Comparison of ENCODE assay signal across 28 cellular contexts in genomic region chr6:36536873-36537547, GRCh38. TPM values are rescaled to one million over a fixed set of nuclear protein-coding genes. Genes with fewer than 3 reads are reported as not detected.
A peak's percentile ranks its signal among the peaks of the same experiment; 100 is the strongest.
DNase-seq lines count a peak whose midpoint lies in the region; ATAC-seq and TF ChIP-seq lines count a peak whose summit lies in the region.
"Had no signal": no experiment of that assay in that cellular context is flagged by ENCODE, and none has a peak within 500 bp of the region (broad histone marks: within the 10 kb centered on the region; RNA-seq: fewer than 3 reads in every experiment).

No MANE protein-coding gene starts in this region.

- no TSS peak for BruUV-seq in PC-3 (replicated peaks; lab: Mats Ljungman, UMichigan)

- H3K4me2 ChIP-seq in PC-3 (ENCODE audit: low read length): peak overlapping the region; percentile 28; the same call in 1 of the 2 replicates
- H3K4me2 ChIP-seq: BLaER1, GM23338 had no signal

- no peak for TF ChIP-seq CTCF in PC-3 (conservative IDR thresholded peaks at IDR 0.05; ENCODE audit: low read depth, low read length)
- no peak for TF ChIP-seq CTCF in osteocyte (IDR thresholded peaks at IDR 0.05)
- TF ChIP-seq CTCF in body of pancreas (IDR thresholded peaks at IDR 0.05): no peak

- no peak overlapping the region for H3K4me3 Mint-ChIP-seq in activated naive CD4-positive, alpha-beta T cell treated with anti-CD3 and anti-CD28 coated beads, Interleukin-2, amount 50 U/mL, for 24 hours
- H3K4me3 Mint-ChIP-seq in activated naive CD8-positive, alpha-beta T cell treated with anti-CD3 and anti-CD28 coated beads, Interleukin-2, amount 50 U/mL, for 24 hours: no peak overlapping the region
- no peak overlapping the region for H3K4me3 Mint-ChIP-seq in osteocyte (ENCODE audit: unreplicated experiment)
- H3K4me3 Mint-ChIP-seq: GM23338; nephron; stimulated activated effector memory CD8-positive, alpha-beta T cell treated with anti-CD3 and anti-CD28 coated beads, Interleukin-12 subunit alpha, Interleukin-12 subunit beta, amount 100 ng/mL, for 72 hours had no signal

- H3K4me1 ChIP-seq in PC-3 (ENCODE audit: insufficient read depth, low read length) (peaks cover 14% of the 10 kb centered on the region), body of pancreas (no peaks in the 10 kb centered on the region)
- H3K4me1 ChIP-seq: SJCRH30 had no signal

- POLR2A ChIA-PET in PC-3 (lab: Charles Lee; ENCODE audit: unreplicated experiment): interaction anchor here (0.6 kb wide), 2 partner anchors 48 to 83 kb away, joined by 3 to 7 read pairs; no protein-coding TSS in a partner anchor

- no peaks in the 10 kb centered on the region for H3F3A ChIP-seq in PC-3 (ENCODE audit: low read length, unreplicated experiment)

- H3K27me3 ChIP-seq in PC-3 (ENCODE audit: low read length) (no peaks in the 10 kb centered on the region), body of pancreas (no peaks in the 10 kb centered on the region)
- H3K27me3 ChIP-seq: BLaER1, breast epithelium, ovary, SJCRH30 had no signal

- H3K4me3 ChIP-seq in PC-3 (ENCODE audit: low read length) (no peak overlapping the region), body of pancreas (no peak overlapping the region)
- H3K4me3 ChIP-seq: BLaER1, breast epithelium, GM23338, lower lobe of right lung, ovary, SJCRH30 had no signal

- 86 to 90% methylated on average over 3 of the region's 3 CpGs for WGBS in body of pancreas, 2 donors

- no peaks in the 10 kb centered on the region for H4K20me1 ChIP-seq in PC-3 (ENCODE audit: low read length)

- no peaks in the 10 kb centered on the region for H3K9me3 Mint-ChIP-seq in activated naive CD4-positive, alpha-beta T cell treated with anti-CD3 and anti-CD28 coated beads, Interleukin-2, amount 50 U/mL, for 24 hours
- H3K9me3 Mint-ChIP-seq in activated naive CD8-positive, alpha-beta T cell treated with anti-CD3 and anti-CD28 coated beads, Interleukin-2, amount 50 U/mL, for 24 hours: no peaks in the 10 kb centered on the region
- H3K9me3 Mint-ChIP-seq in osteocyte (ENCODE audit: unreplicated experiment): no peaks in the 10 kb centered on the region
- H3K9me3 Mint-ChIP-seq: GM23338; nephron; stimulated activated effector memory CD8-positive, alpha-beta T cell treated with anti-CD3 and anti-CD28 coated beads, Interleukin-12 subunit alpha, Interleukin-12 subunit beta, amount 100 ng/mL, for 72 hours had no signal

- H2AFZ ChIP-seq in PC-3 (ENCODE audit: low read length): no peak overlapping the region
- H2AFZ ChIP-seq: GM23338 had no signal

- CTCF ChIA-PET in PC-3 (lab: Charles Lee): interaction anchor here (0.7 kb wide), 1 partner anchor 43 kb away, joined by 19 read pairs; no protein-coding TSS in a partner anchor

- H3K27ac ChIP-seq in PC-3 (ENCODE audit: low read length): peak overlapping the region; percentile 18
- H3K27ac ChIP-seq in body of pancreas: no peak overlapping the region
- H3K27ac ChIP-seq: BLaER1, breast epithelium, epithelial cell of prostate, lower lobe of right lung, ovary, SJCRH30 had no signal

- peaks cover 24% of the 10 kb centered on the region for H3K36me3 Mint-ChIP-seq in activated naive CD4-positive, alpha-beta T cell treated with anti-CD3 and anti-CD28 coated beads, Interleukin-2, amount 50 U/mL, for 24 hours
- peaks cover 61% of the 10 kb centered on the region for H3K36me3 Mint-ChIP-seq in activated naive CD8-positive, alpha-beta T cell treated with anti-CD3 and anti-CD28 coated beads, Interleukin-2, amount 50 U/mL, for 24 hours (ENCODE audit: low read depth)
- peaks cover 37% of the 10 kb centered on the region for H3K36me3 Mint-ChIP-seq in osteocyte (ENCODE audit: unreplicated experiment)

- TF ChIP-seq POLR2A in body of pancreas (IDR thresholded peaks at IDR 0.05): no peak

- no peaks in the 10 kb centered on the region for H3K27me3 Mint-ChIP-seq in activated naive CD4-positive, alpha-beta T cell treated with anti-CD3 and anti-CD28 coated beads, Interleukin-2, amount 50 U/mL, for 24 hours
- no peaks in the 10 kb centered on the region for H3K27me3 Mint-ChIP-seq in activated naive CD8-positive, alpha-beta T cell treated with anti-CD3 and anti-CD28 coated beads, Interleukin-2, amount 50 U/mL, for 24 hours
- no peaks in the 10 kb centered on the region for H3K27me3 Mint-ChIP-seq in osteocyte (ENCODE audit: unreplicated experiment)

- H3K9me3 ChIP-seq in PC-3 (ENCODE audit: low read length) (no peaks in the 10 kb centered on the region), body of pancreas (no peaks in the 10 kb centered on the region)
- H3K9me3 ChIP-seq: BLaER1, breast epithelium, lower lobe of right lung, ovary, SJCRH30 had no signal

- intact Hi-C loops in PC-3 (cut with micrococcal nuclease): no loop called here
- intact Hi-C loops in body of pancreas (cut with DNase I): no loop called here

- no peaks in the 10 kb centered on the region for H3K9me2 ChIP-seq in PC-3 (replicated peaks; ENCODE audit: low read length)

- H3K79me2 ChIP-seq in PC-3 (ENCODE audit: low read length): peaks cover 49% of the 10 kb centered on the region

- no peak overlapping the region for H3K9ac ChIP-seq in PC-3 (ENCODE audit: low read length)
- H3K9ac ChIP-seq: BLaER1 had no signal

- peak overlapping the region; percentile 63 for H3K27ac Mint-ChIP-seq in activated naive CD4-positive, alpha-beta T cell treated with anti-CD3 and anti-CD28 coated beads, Interleukin-2, amount 50 U/mL, for 24 hours
- H3K27ac Mint-ChIP-seq in activated naive CD8-positive, alpha-beta T cell treated with anti-CD3 and anti-CD28 coated beads, Interleukin-2, amount 50 U/mL, for 24 hours: peak overlapping the region; percentile 65
- peak overlapping the region; percentile 33 for H3K27ac Mint-ChIP-seq in osteocyte (ENCODE audit: unreplicated experiment)
- H3K27ac Mint-ChIP-seq: GM23338; nephron; stimulated activated effector memory CD8-positive, alpha-beta T cell treated with anti-CD3 and anti-CD28 coated beads, Interleukin-12 subunit alpha, Interleukin-12 subunit beta, amount 100 ng/mL, for 72 hours had no signal

- no peak for DNase-seq in activated naive CD4-positive, alpha-beta T cell (lab: John Stamatoyannopoulos, UW)
- peak; percentile 43 for DNase-seq in PC-3
- no peak for DNase-seq in activated naive CD8-positive, alpha-beta T cell treated with anti-CD3 and anti-CD28 coated beads, Interleukin-2, amount 50 U/mL, for 24 hours
- DNase-seq in osteocyte (ENCODE audit: extremely low spot score, unreplicated experiment): no peak
- no peak for DNase-seq in body of pancreas
- DNase-seq in DMS 273 (lab: John Stamatoyannopoulos, UW; ENCODE audit: unreplicated experiment): no peak
- DNase-seq: activated CD4-positive, CD25-positive, alpha-beta regulatory T cell; activated gamma-delta T cell; Calu3; DMS79 treated with DMSO at 0.1 percent for 48 hours; GDM1; hippocampal formation; lower lobe of right lung; midbrain; NCI-H146; NCI-H2107; NCI-H748 treated with DMSO at 0.1 percent for 48 hours; ovary; SJCRH30; substantia nigra; trophoblast cell had no signal

- H3K4me1 Mint-ChIP-seq in activated naive CD4-positive, alpha-beta T cell treated with anti-CD3 and anti-CD28 coated beads, Interleukin-2, amount 50 U/mL, for 24 hours: peaks cover 81% of the 10 kb centered on the region
- H3K4me1 Mint-ChIP-seq in activated naive CD8-positive, alpha-beta T cell treated with anti-CD3 and anti-CD28 coated beads, Interleukin-2, amount 50 U/mL, for 24 hours: peaks cover 61% of the 10 kb centered on the region
- H3K4me1 Mint-ChIP-seq in osteocyte (ENCODE audit: unreplicated experiment): peaks cover 32% of the 10 kb centered on the region
- H3K4me1 Mint-ChIP-seq: GM23338, nephron had no signal

- peaks cover 22% of the 10 kb centered on the region for H3K36me3 ChIP-seq in PC-3 (ENCODE audit: low read depth, low read length)
- no peaks in the 10 kb centered on the region for H3K36me3 ChIP-seq in body of pancreas (replicated peaks in 1 of 2; ENCODE audit: insufficient read depth in 1 of 2, low read depth in 2 of 2)
- H3K36me3 ChIP-seq: breast epithelium, ovary had no signal

- ATAC-seq in PC-3 (peak; percentile 70), body of pancreas (no peak)
- no peak for ATAC-seq in activated naive CD8-positive, alpha-beta T cell treated with anti-CD3 and anti-CD28 coated beads, Interleukin-2, amount 50 U/mL, for 24 hours
- ATAC-seq: GM23338; lower lobe of right lung; stimulated activated effector memory CD8-positive, alpha-beta T cell treated with anti-CD3 and anti-CD28 coated beads, Interleukin-12 subunit alpha, Interleukin-12 subunit beta, amount 100 ng/mL, for 72 hours had no signal

RNA-seq across cellular contexts. Expression of gene STK38, which starts 10.3 kb away (rescaled TPM):
- total RNA-seq in PC-3 (2014; rRNA removed): 25.7 and 26.9 TPM in 2 replicates
- total RNA-seq in osteocyte: 51.6 and 53.9 TPM in 2 replicates
- total RNA-seq in body of pancreas: 10 to 100 TPM; 11.9 to 16.2 TPM

RNA-seq across cellular contexts. Expression of gene SRSF3, which starts 57.2 kb away (rescaled TPM):
- 206 and 297 TPM in 2 replicates for total RNA-seq in PC-3 (2014; rRNA removed)
- total RNA-seq in osteocyte: 209 and 216 TPM in 2 replicates
- total RNA-seq in body of pancreas: 100 to 1,000 TPM in 1 of 2 donors, 10 to 100 TPM in 1; 86.4 to 113 TPM
